Comparison of ENCODE assay signal across 30 cellular contexts in genomic region chr9:96607971-96608370, GRCh38.
"Had no signal": no experiment of that assay in that cellular context is flagged by ENCODE, and none has a peak within 500 bp of the region (broad histone marks: within the 10 kb centered on the region; RNA-seq: fewer than 3 reads in every experiment).

No MANE protein-coding gene starts in this region.

- H3K27ac Mint-ChIP-seq: activated CD4-positive, alpha-beta T cell treated with anti-CD3 and anti-CD28 coated beads for 36 hours; activated CD4-positive, alpha-beta T cell treated with anti-CD3 and anti-CD28 coated beads, Interleukin-2, amount 10 ng/mL, durations not matched to agents 7 days and 5 days; activated CD8-positive, alpha-beta T cell treated with anti-CD3 and anti-CD28 coated beads, Interleukin-2, amount 10 ng/mL, durations not matched to agents 7 days and 5 days; activated naive CD4-positive, alpha-beta T cell treated with anti-CD3 and anti-CD28 coated beads, Interleukin-2, amount 50 U/mL, for 24 hours; activated naive CD8-positive, alpha-beta T cell treated with anti-CD3 and anti-CD28 coated beads, Interleukin-2, amount 10 ng/mL, durations not matched to agents 7 days and 5 days; activated T-cell treated with anti-CD3 and anti-CD28 coated beads, Interleukin-2, amount 50 U/mL, for 24 hours; activated T-helper 2 cell treated with anti-CD3 and anti-CD28 coated beads, Interferon-gamma antibody, Interleukin-2, Interleukin-4, amounts not matched to agents 10 μg/mL and 5 μg/mL and 100 μg/mL, durations not matched to agents 14 hours and 24 hours and 36 hours; T-helper 1 cell treated with Interleukin-12 subunit alpha and Interleukin-12 subunit beta and Interleukin-4 antibody, amounts not matched to agents 30 μg/mL and 1 μg/mL, for 36 hours; T-helper 2 cell treated with Interferon-gamma antibody and Interleukin-4, amounts not matched to agents 5 μg/mL and 100 μg/mL, for 36 hours had no signal

- H3K36me3 ChIP-seq: ascending aorta, cardiac muscle cell had no signal

- H3K4me3 Mint-ChIP-seq: activated CD4-positive, alpha-beta T cell treated with anti-CD3 and anti-CD28 coated beads for 36 hours; activated CD4-positive, alpha-beta T cell treated with anti-CD3 and anti-CD28 coated beads, Interleukin-2, amount 10 ng/mL, durations not matched to agents 7 days and 5 days; activated CD8-positive, alpha-beta T cell treated with anti-CD3 and anti-CD28 coated beads, Interleukin-2, amount 10 ng/mL, durations not matched to agents 7 days and 5 days; activated naive CD4-positive, alpha-beta T cell treated with anti-CD3 and anti-CD28 coated beads, Interleukin-2, amount 50 U/mL, for 24 hours; activated naive CD8-positive, alpha-beta T cell treated with anti-CD3 and anti-CD28 coated beads, Interleukin-2, amount 10 ng/mL, durations not matched to agents 7 days and 5 days; activated T-cell treated with anti-CD3 and anti-CD28 coated beads, Interleukin-2, amount 50 U/mL, for 24 hours; central memory CD8-positive, alpha-beta T cell; T-helper 1 cell treated with Interleukin-12 subunit alpha and Interleukin-12 subunit beta and Interleukin-4 antibody, amounts not matched to agents 30 μg/mL and 1 μg/mL, for 36 hours; T-helper 2 cell treated with Interferon-gamma antibody and Interleukin-4, amounts not matched to agents 5 μg/mL and 100 μg/mL, for 36 hours had no signal

- H3K36me3 Mint-ChIP-seq: activated naive CD4-positive, alpha-beta T cell treated with anti-CD3 and anti-CD28 coated beads, Interleukin-2, amount 50 U/mL, for 24 hours; activated naive CD8-positive, alpha-beta T cell treated with anti-CD3 and anti-CD28 coated beads, Interleukin-2, amount 10 ng/mL, durations not matched to agents 7 days and 5 days had no signal

- H3K4me3 ChIP-seq: ascending aorta, cardiac muscle cell, K562, PC-9 had no signal

- ATAC-seq: activated CD4-positive, alpha-beta T cell treated with anti-CD3 and anti-CD28 coated beads for 36 hours; activated CD8-positive, alpha-beta T cell treated with anti-CD3 and anti-CD28 coated beads, Interleukin-2, amount 10 ng/mL, durations not matched to agents 7 days and 5 days; K562; Right ventricle myocardium inferior had no signal

- H3K9me3 ChIP-seq: ascending aorta had no signal

- H3K27ac ChIP-seq: ascending aorta, cardiac muscle cell, PC-9, RWPE1 had no signal

- DNase-seq: activated CD4-positive, alpha-beta T cell treated with anti-CD3 and anti-CD28 coated beads for 36 hours; activated CD4-positive, alpha-beta T cell treated with anti-CD3 and anti-CD28 coated beads, Interleukin-2, amount 10 ng/mL, durations not matched to agents 7 days and 5 days; activated CD4-positive, alpha-beta T cell treated with anti-CD3 and anti-CD28 coated beads, Interleukin-2, amount 50 U/mL, for 48 hours; activated CD8-positive, alpha-beta T cell treated with anti-CD3 and anti-CD28 coated beads, Interleukin-2, amount 10 ng/mL, durations not matched to agents 7 days and 5 days; activated gamma-delta T cell; activated naive CD4-positive, alpha-beta T cell treated with Interleukin-2 at 50 U/mL for 16 hours; activated naive CD8-positive, alpha-beta T cell treated with anti-CD3 and anti-CD28 coated beads, Interleukin-2, amount 10 ng/mL, durations not matched to agents 7 days and 5 days; activated T-cell treated with anti-CD3 and anti-CD28 coated beads, Interleukin-2, amount 50 U/mL, for 24 hours; amygdala; NCI-H1092 treated with DMSO at 0.1 percent for 48 hours; NCI-H1417; NCI-H146; NCI-H187; NCI-H2081; NCI-H2171 treated with DMSO at 0.1 percent for 48 hours; NCI-H2227 treated with DMSO at 0.1 percent for 48 hours; NCI-H446; NCI-H510A treated with DMSO at 0.1 percent for 48 hours; PC-9; SIG-M5 had no signal

- H3K9me3 Mint-ChIP-seq: activated CD4-positive, alpha-beta T cell treated with anti-CD3 and anti-CD28 coated beads, Interleukin-2, amount 10 ng/mL, durations not matched to agents 7 days and 5 days; activated naive CD4-positive, alpha-beta T cell treated with anti-CD3 and anti-CD28 coated beads, Interleukin-2, amount 50 U/mL, for 24 hours; activated naive CD8-positive, alpha-beta T cell treated with anti-CD3 and anti-CD28 coated beads, Interleukin-2, amount 10 ng/mL, durations not matched to agents 7 days and 5 days; activated T-cell treated with anti-CD3 and anti-CD28 coated beads, Interleukin-2, amount 50 U/mL, for 24 hours; activated T-helper 2 cell treated with anti-CD3 and anti-CD28 coated beads, Interferon-gamma antibody, Interleukin-2, Interleukin-4, amounts not matched to agents 10 μg/mL and 5 μg/mL and 100 μg/mL, durations not matched to agents 14 hours and 24 hours and 36 hours; central memory CD8-positive, alpha-beta T cell; T-helper 1 cell treated with Interleukin-12 subunit alpha and Interleukin-12 subunit beta and Interleukin-4 antibody, amounts not matched to agents 30 μg/mL and 1 μg/mL, for 36 hours; T-helper 2 cell treated with Interferon-gamma antibody and Interleukin-4, amounts not matched to agents 5 μg/mL and 100 μg/mL, for 36 hours had no signal

- H3K27me3 ChIP-seq: ascending aorta, cardiac muscle cell had no signal

- H2AFZ ChIP-seq: PC-9 had no signal

- H3K4me1 Mint-ChIP-seq: activated CD4-positive, alpha-beta T cell treated with anti-CD3 and anti-CD28 coated beads for 36 hours; activated CD4-positive, alpha-beta T cell treated with anti-CD3 and anti-CD28 coated beads, Interleukin-2, amount 10 ng/mL, durations not matched to agents 7 days and 5 days; activated naive CD4-positive, alpha-beta T cell treated with anti-CD3 and anti-CD28 coated beads, Interleukin-2, amount 50 U/mL, for 24 hours; central memory CD8-positive, alpha-beta T cell had no signal

- H3K4me2 ChIP-seq: PC-9 had no signal
